22 cellular contexts compared by ENCODE assay signal in genomic region chr11:8059030-8059429, GRCh38. TPM values are rescaled to one million over a fixed set of nuclear protein-coding genes. Genes with fewer than 3 reads are reported as not detected.
DNase-seq lines count a peak whose midpoint lies in the region; ATAC-seq and TF ChIP-seq lines count a peak whose summit lies in the region.
"Had no signal": no experiment of that assay in that cellular context is flagged by ENCODE, and none has a peak within 500 bp of the region (broad histone marks: within the 10 kb centered on the region; RNA-seq: fewer than 3 reads in every experiment).

No MANE protein-coding gene starts in this region.

- TF ChIP-seq POLR2A in uterus (IDR thresholded peaks at IDR 0.05) = no peak

- H3K27ac ChIP-seq in right atrium auricular region (no peak overlapping the region), parathyroid adenoma (peak overlapping the region; percentile 93), uterus (peak overlapping the region; percentile 92)
- H3K27ac ChIP-seq: BLaER1 treated with 17β-estradiol and CSF1 and Interleukin-3, amounts not matched to agents 10 nM and 100 nM had no signal

- H3K27ac Mint-ChIP-seq in chondrocyte (ENCODE audit: unreplicated experiment) = no peak overlapping the region
- H3K27ac Mint-ChIP-seq: CD8-positive, alpha-beta T cell; HFFc6 had no signal

- H3K4me3 Mint-ChIP-seq in chondrocyte (ENCODE audit: unreplicated experiment) = no peak overlapping the region
- H3K4me3 Mint-ChIP-seq: CD8-positive, alpha-beta T cell; HFFc6 had no signal

- H2AFZ ChIP-seq in parathyroid adenoma = peak overlapping the region; percentile 42

- peak; percentile 40 for DNase-seq in right atrium auricular region (ENCODE audit: low spot score)
- no peak for DNase-seq in cardiac septum (ENCODE audit: low spot score)
- peak; percentile 37 for DNase-seq in chondrocyte (ENCODE audit: low spot score)
- peak in 1 of 2 donors; percentile 16 for DNase-seq in uterus
- DNase-seq in NCI-H1417 (lab: John Stamatoyannopoulos, UW) = no peak
- no peak for DNase-seq in left lobe of liver (ENCODE audit: low spot score)
- DNase-seq: Calu3, DMS79, HFFc6, NCI-H1092 treated with DMSO at 0.1 percent for 48 hours, NCI-H2081 treated with DMSO at 0.1 percent for 48 hours, NCI-H2227 treated with DMSO at 0.1 percent for 48 hours, NCI-H510A treated with DMSO at 0.1 percent for 48 hours, NCI-H82, RPMI8226, SHP77 treated with DMSO at 0.1 percent for 48 hours, SK-N-SH had no signal

- H3K9me3 ChIP-seq in right atrium auricular region (no peaks in the 10 kb centered on the region), parathyroid adenoma (ENCODE audit: control insufficient read depth, low read length) (no peaks in the 10 kb centered on the region), uterus (no peaks in the 10 kb centered on the region)
- H3K9me3 ChIP-seq: BLaER1 treated with 17β-estradiol and CSF1 and Interleukin-3, amounts not matched to agents 10 nM and 100 nM; SK-N-SH had no signal

- H3K4me3 ChIP-seq in right atrium auricular region (no peak overlapping the region), parathyroid adenoma (ENCODE audit: low read depth, low read length) (no peak overlapping the region), uterus (no peak overlapping the region)
- H3K4me3 ChIP-seq: BLaER1 treated with 17β-estradiol and CSF1 and Interleukin-3, amounts not matched to agents 10 nM and 100 nM; K562 had no signal

- intact Hi-C loops in cardiac septum (cut with DNase I) (no loop called here), uterus (cut with DNase I; ENCODE audit: low total_unique reads) (no loop called here)

- H3K4me1 Mint-ChIP-seq in chondrocyte (ENCODE audit: low read depth) = peaks cover 18% of the 10 kb centered on the region

- no peak overlapping the region for H3K9ac ChIP-seq in parathyroid adenoma
- H3K9ac ChIP-seq: BLaER1 treated with 17β-estradiol and CSF1 and Interleukin-3, amounts not matched to agents 10 nM and 100 nM; SK-N-SH had no signal

- H3K4me1 ChIP-seq in right atrium auricular region (peaks cover 0 to 41% of the 10 kb centered on the region in 2 donors), parathyroid adenoma (peaks cover 36% of the 10 kb centered on the region), uterus (peaks cover 34% of the 10 kb centered on the region in 2 donors)

- no peaks in the 10 kb centered on the region for H3K27me3 Mint-ChIP-seq in chondrocyte (ENCODE audit: low read depth)

- peaks cover 2% of the 10 kb centered on the region for H3K79me2 ChIP-seq in parathyroid adenoma

- H3K27me3 ChIP-seq in right atrium auricular region = no peaks in the 10 kb centered on the region
- H3K27me3 ChIP-seq in parathyroid adenoma (ENCODE audit: control insufficient read depth, insufficient read depth, low read length) = no peaks in the 10 kb centered on the region
- no peaks in the 10 kb centered on the region for H3K27me3 ChIP-seq in uterus
- H3K27me3 ChIP-seq: BLaER1 treated with 17β-estradiol and CSF1 and Interleukin-3, amounts not matched to agents 10 nM and 100 nM had no signal

- no peaks in the 10 kb centered on the region for H3K36me3 Mint-ChIP-seq in chondrocyte (ENCODE audit: low read depth)
- H3K36me3 Mint-ChIP-seq: CD8-positive, alpha-beta T cell had no signal

- H3K36me3 ChIP-seq in right atrium auricular region (no peaks in the 10 kb centered on the region), parathyroid adenoma (ENCODE audit: control insufficient read depth, insufficient read depth, low read length) (no peaks in the 10 kb centered on the region), uterus (no peaks in the 10 kb centered on the region)
- H3K36me3 ChIP-seq: BLaER1 treated with 17β-estradiol and CSF1 and Interleukin-3, amounts not matched to agents 10 nM and 100 nM had no signal

- no peak for ATAC-seq in GM21423 (IDR thresholded peaks at IDR 0.05; ENCODE audit: unreplicated experiment)
- ATAC-seq in left lobe of liver = no peak
- ATAC-seq: CD8-positive, alpha-beta T cell had no signal

- H3K9me3 Mint-ChIP-seq in chondrocyte (ENCODE audit: low read depth) = no peaks in the 10 kb centered on the region
- H3K9me3 Mint-ChIP-seq: CD8-positive, alpha-beta T cell; HFFc6 had no signal

- H3K4me2 ChIP-seq in parathyroid adenoma (ENCODE audit: low read length) = peak overlapping the region; percentile 50
- H3K4me2 ChIP-seq: BLaER1 treated with 17β-estradiol and CSF1 and Interleukin-3, amounts not matched to agents 10 nM and 100 nM; SK-N-SH had no signal

- TF ChIP-seq CTCF in right atrium auricular region (IDR thresholded peaks at IDR 0.05) = no peak
- no peak for TF ChIP-seq CTCF in chondrocyte (IDR thresholded peaks at IDR 0.05)
- no peak for TF ChIP-seq CTCF in parathyroid adenoma (IDR thresholded peaks at IDR 0.05)
- TF ChIP-seq CTCF in uterus (IDR thresholded peaks at IDR 0.05) = no peak

RNA-seq across cellular contexts. Expression of gene TUB, which starts 22.0 kb away (rescaled TPM):
- total RNA-seq in right atrium auricular region (10 to 100 TPM; 11.3 to 22.9 TPM), cardiac septum (12.2 TPM), chondrocyte (14.1 to 17.2 TPM (median 14.3 TPM) in 3 replicates), uterus (10 to 100 TPM; 12.6 to 57.4 (median 37.8) TPM), left lobe of liver (1.2 TPM)
- total RNA-seq: CD8-positive, alpha-beta T cell; K562 had no signal

Comparison
In these comparisons a context has a peak if more than half of its experiments do, and no peak if none do; other contexts are left out.
1. DNase-seq: peak in right atrium auricular region (single experiment) and chondrocyte (single experiment); none in cardiac septum (single experiment), NCI-H1417 (0 of 3) and left lobe of liver (single experiment).
2. H3K27ac ChIP-seq: peak in parathyroid adenoma (single experiment) and uterus (2 of 2); none in right atrium auricular region (0 of 2).